In the genomic region with DNA sequence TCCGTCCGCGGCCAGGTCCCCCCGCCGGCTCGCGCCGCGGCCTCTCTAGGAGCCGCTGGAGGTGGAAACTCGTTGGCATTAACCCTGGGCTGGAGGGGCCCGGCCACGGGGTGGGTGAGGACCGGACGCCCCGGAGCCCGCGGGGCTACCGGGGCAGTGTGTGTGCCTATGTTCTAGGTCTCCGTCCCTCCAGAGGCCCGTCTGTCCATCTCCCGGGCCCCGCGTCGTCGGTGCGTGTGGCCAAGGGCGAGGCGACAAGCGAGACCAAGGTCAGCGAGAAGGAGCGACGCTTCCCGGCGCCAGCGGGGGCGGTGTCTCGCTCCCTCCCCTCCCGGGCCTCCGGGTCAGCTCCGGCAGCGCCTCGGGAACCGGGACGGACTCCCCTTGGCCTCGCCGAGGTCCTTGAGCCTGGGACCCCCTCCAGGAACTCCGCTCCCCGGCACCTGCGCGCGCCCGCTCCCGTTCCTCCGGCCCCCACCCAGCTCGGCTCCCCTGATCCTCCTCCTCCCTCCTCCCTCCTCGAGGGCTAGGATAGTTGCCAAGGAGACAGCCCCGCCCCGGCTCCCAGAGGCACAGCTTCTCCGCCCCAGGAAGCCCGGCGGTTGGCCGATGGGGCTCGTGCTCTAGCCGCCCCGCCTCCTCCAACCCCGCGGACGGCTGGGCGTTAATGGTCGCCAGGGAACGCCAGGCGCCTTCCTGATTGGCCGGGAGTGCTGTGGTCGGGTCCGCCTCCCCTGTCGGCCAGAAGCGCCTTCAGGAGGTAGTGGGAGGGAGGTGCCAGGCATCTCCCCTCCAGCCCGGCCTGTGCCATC, we compare ENCODE assay signal across 1 cellular context.
TF ChIP-seq lines count a peak whose summit lies in the region.

No MANE protein-coding gene starts in this region.

TF ChIP-seq in neural cell, 6 proteins besides CTCF, POLR2A, EP300 and RAD21:
- TF ChIP-seq, protein P1, sequence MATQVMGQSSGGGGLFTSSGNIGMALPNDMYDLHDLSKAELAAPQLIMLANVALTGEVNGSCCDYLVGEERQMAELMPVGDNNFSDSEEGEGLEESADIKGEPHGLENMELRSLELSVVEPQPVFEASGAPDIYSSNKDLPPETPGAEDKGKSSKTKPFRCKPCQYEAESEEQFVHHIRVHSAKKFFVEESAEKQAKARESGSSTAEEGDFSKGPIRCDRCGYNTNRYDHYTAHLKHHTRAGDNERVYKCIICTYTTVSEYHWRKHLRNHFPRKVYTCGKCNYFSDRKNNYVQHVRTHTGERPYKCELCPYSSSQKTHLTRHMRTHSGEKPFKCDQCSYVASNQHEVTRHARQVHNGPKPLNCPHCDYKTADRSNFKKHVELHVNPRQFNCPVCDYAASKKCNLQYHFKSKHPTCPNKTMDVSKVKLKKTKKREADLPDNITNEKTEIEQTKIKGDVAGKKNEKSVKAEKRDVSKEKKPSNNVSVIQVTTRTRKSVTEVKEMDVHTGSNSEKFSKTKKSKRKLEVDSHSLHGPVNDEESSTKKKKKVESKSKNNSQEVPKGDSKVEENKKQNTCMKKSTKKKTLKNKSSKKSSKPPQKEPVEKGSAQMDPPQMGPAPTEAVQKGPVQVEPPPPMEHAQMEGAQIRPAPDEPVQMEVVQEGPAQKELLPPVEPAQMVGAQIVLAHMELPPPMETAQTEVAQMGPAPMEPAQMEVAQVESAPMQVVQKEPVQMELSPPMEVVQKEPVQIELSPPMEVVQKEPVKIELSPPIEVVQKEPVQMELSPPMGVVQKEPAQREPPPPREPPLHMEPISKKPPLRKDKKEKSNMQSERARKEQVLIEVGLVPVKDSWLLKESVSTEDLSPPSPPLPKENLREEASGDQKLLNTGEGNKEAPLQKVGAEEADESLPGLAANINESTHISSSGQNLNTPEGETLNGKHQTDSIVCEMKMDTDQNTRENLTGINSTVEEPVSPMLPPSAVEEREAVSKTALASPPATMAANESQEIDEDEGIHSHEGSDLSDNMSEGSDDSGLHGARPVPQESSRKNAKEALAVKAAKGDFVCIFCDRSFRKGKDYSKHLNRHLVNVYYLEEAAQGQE (IDR thresholded peaks at IDR 0.05; ENCODE audit: borderline replicate concordance): no peak
- no peak for TF ChIP-seq EZH2 (IDR thresholded peaks at IDR 0.05; ENCODE audit: borderline replicate concordance, insufficient read depth, low read length, poor library complexity, severe bottlenecking)
- TF ChIP-seq SMC3 (conservative IDR thresholded peaks at IDR 0.05; ENCODE audit: poor library complexity): peak; percentile 10
- TF ChIP-seq MXI1 (conservative IDR thresholded peaks at IDR 0.05; ENCODE audit: poor library complexity, severe bottlenecking): peak; percentile 66
- peak; percentile 71 for TF ChIP-seq POLR2AphosphoS5 (IDR thresholded peaks at IDR 0.05)
- no peak for TF ChIP-seq TAF1 (IDR thresholded peaks at IDR 0.05; ENCODE audit: low read depth)
